Comparison of ENCODE assay signal across 8 cellular contexts in genomic region chr11:48107188-48107704, GRCh38.
DNase-seq lines count a peak whose midpoint lies in the region; ATAC-seq and TF ChIP-seq lines count a peak whose summit lies in the region.

No MANE protein-coding gene starts in this region.

- H3K36me3 ChIP-seq in OCI-LY1 (ENCODE audit: insufficient read depth, low read length) (peaks cover 15% of the 10 kb centered on the region), stomach (peaks cover 0 to under 1% (median 0%) of the 10 kb centered on the region in 4 donors)

- peak overlapping the region; percentile 60 for H3K4me2 ChIP-seq in OCI-LY1 (ENCODE audit: low read length)

- H3K4me1 ChIP-seq in OCI-LY1 (ENCODE audit: insufficient read depth, low read length, severe bottlenecking) (peaks cover 87% of the 10 kb centered on the region), stomach (peaks cover 26 to 79% (median 30%) of the 10 kb centered on the region in 4 donors)

- ATAC-seq in HG02852 (IDR thresholded peaks at IDR 0.05; ENCODE audit: unreplicated experiment): peak; percentile 78

- no peaks in the 10 kb centered on the region for H4K20me1 ChIP-seq in OCI-LY1 (ENCODE audit: insufficient read depth, low read length)

- H3K4me3 ChIP-seq in OCI-LY1 (ENCODE audit: low read depth, low read length, poor library complexity, severe bottlenecking): peak overlapping the region; percentile 39
- H3K4me3 ChIP-seq in dorsolateral prefrontal cortex: no peak overlapping the region
- H3K4me3 ChIP-seq in stomach: no peak overlapping the region

- DNase-seq in activated CD4-positive, alpha-beta T cell treated with anti-CD3 and anti-CD28 coated beads for 24 hours (ENCODE audit: low read depth in 2 of 2): peak; percentile 23 to 46
- no peak for DNase-seq in activated CD4-positive, alpha-beta T cell treated with anti-CD3 and anti-CD28 coated beads, Interleukin-2, amount 50 U/mL, for 1 hour
- DNase-seq in dorsolateral prefrontal cortex (no peak), stomach (no peak), DMS 273 (lab: John Stamatoyannopoulos, UW; ENCODE audit: unreplicated experiment) (no peak), LoVo (ENCODE audit: low spot score) (no peak)

- intact Hi-C loops in dorsolateral prefrontal cortex (cut with DNase I): loop anchor here (2.0 to 5.0 kb wide), 3 partner anchors 64 to 170 kb away; no protein-coding TSS in a partner anchor
- intact Hi-C loops in stomach (cut with DNase I; ENCODE audit: low total_unique reads): loop anchor here (10.0 kb wide), 2 partner anchors 62 to 172 kb away; no protein-coding TSS in a partner anchor

- TF ChIP-seq POLR2A in stomach (IDR thresholded peaks at IDR 0.05): no peak

- no peaks in the 10 kb centered on the region for H3K9me2 ChIP-seq in OCI-LY1 (ENCODE audit: low read depth, low read length)

- peak overlapping the region; percentile 98 for H3K27ac ChIP-seq in OCI-LY1 (ENCODE audit: low read depth, low read length, poor library complexity, severe bottlenecking)
- peak overlapping the region in 49 of 59 donors; percentile 3 to 99 (median 69) for H3K27ac ChIP-seq in dorsolateral prefrontal cortex
- H3K27ac ChIP-seq in stomach: peak overlapping the region in 3 of 5 donors; percentile 2 to 46 (median 31)

- H2AFZ ChIP-seq in OCI-LY1 (ENCODE audit: low read length): no peak overlapping the region

- H3K9me3 ChIP-seq in OCI-LY1 (ENCODE audit: low read length): no peaks in the 10 kb centered on the region
- H3K9me3 ChIP-seq in stomach: no peaks in the 10 kb centered on the region

- TF ChIP-seq EP300 in stomach (IDR thresholded peaks at IDR 0.05): no peak

- H3K9ac ChIP-seq in OCI-LY1 (ENCODE audit: low read length): peak overlapping the region; percentile 71

- 0 out of 2 replicates have a peak, but pooled peaks cover 18% of the 10 kb centered on the region for H3F3A ChIP-seq in OCI-LY1 (ENCODE audit: insufficient read depth, low read length)

- WGBS in stomach, 5 donors: 67 to 76% (median 72%) methylated on average over 7 of the region's 7 CpGs

- H3K27me3 ChIP-seq in OCI-LY1 (ENCODE audit: insufficient read depth, low read length) (no peaks in the 10 kb centered on the region), dorsolateral prefrontal cortex (no peaks in the 10 kb centered on the region), stomach (no peaks in the 10 kb centered on the region)

- no peak for TF ChIP-seq CTCF in OCI-LY1 (IDR thresholded peaks at IDR 0.05; ENCODE audit: low read length)
- TF ChIP-seq CTCF in dorsolateral prefrontal cortex (IDR thresholded peaks at IDR 0.05 in 54 of 56, conservative IDR thresholded peaks at IDR 0.05 in 2 of 56; ENCODE audit: low read depth in 1 of 56, partially characterized antibody in 56 of 56): no peak
- TF ChIP-seq CTCF in stomach (IDR thresholded peaks at IDR 0.05): no peak

- H3K79me2 ChIP-seq in OCI-LY1 (ENCODE audit: insufficient read depth, low read length): peaks cover 27% of the 10 kb centered on the region

Comparison
In these comparisons a context has a peak if more than half of its experiments do, and no peak if none do; other contexts are left out.
1. DNase-seq: peak in activated CD4-positive, alpha-beta T cell treated with anti-CD3 and anti-CD28 coated beads for 24 hours (2 of 2); none in activated CD4-positive, alpha-beta T cell treated with anti-CD3 and anti-CD28 coated beads, Interleukin-2, amount 50 U/mL, for 1 hour (single experiment), dorsolateral prefrontal cortex (0 of 10), stomach (single experiment), DMS 273 (single experiment) and LoVo (single experiment).
2. H3K27ac ChIP-seq: peak in every context shown above with its lines; median percentile 98 in OCI-LY1; 69 in dorsolateral prefrontal cortex; 31 in stomach.